3 cellular contexts compared by ENCODE assay signal in the genomic region with DNA sequence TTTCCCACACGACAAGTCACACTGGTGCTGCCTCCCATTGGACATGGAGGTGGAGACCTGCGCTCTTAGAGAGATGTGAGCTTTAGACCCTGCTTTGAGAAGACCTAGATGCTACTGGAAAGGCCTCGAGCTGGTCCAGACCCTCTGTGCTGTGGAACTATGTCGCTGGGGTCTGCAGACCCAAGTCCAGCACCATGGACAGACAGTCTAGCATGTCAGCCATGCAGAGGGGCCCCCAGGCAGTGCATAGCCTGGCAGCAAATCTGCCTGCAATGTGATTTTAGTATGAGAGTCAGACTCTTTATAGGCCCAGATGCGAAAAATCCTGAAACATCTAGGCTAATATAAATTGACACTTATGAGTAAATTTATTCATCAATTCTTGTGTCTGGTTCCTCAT.
TF ChIP-seq lines count a peak whose summit lies in the region.

No MANE protein-coding gene starts in this region.

TF ChIP-seq in GM23338, 12 proteins besides CTCF, POLR2A, EP300 and RAD21 (continued from another document):
- peak; percentile 31 for TF ChIP-seq REST (IDR thresholded peaks at IDR 0.05; ENCODE audit: unreplicated experiment)

TF ChIP-seq in HEK293, 187 proteins besides CTCF, POLR2A, EP300 and RAD21:
- TF ChIP-seq REST (tag by site-specific recombination; IDR thresholded peaks at IDR 0.05) (peak; percentile 67), ZNF571 (tag by site-specific recombination; IDR thresholded peaks at IDR 0.05) (no peak)

TF ChIP-seq in Ishikawa, 13 proteins besides CTCF, POLR2A, EP300 and RAD21 (continued from another document):
- peak; percentile 51; the same call in 1 of the 2 replicates for TF ChIP-seq REST (IDR thresholded peaks at IDR 0.05; ENCODE audit: low read depth)
